Comparison of ENCODE assay signal across 8 cellular contexts in the genomic region with DNA sequence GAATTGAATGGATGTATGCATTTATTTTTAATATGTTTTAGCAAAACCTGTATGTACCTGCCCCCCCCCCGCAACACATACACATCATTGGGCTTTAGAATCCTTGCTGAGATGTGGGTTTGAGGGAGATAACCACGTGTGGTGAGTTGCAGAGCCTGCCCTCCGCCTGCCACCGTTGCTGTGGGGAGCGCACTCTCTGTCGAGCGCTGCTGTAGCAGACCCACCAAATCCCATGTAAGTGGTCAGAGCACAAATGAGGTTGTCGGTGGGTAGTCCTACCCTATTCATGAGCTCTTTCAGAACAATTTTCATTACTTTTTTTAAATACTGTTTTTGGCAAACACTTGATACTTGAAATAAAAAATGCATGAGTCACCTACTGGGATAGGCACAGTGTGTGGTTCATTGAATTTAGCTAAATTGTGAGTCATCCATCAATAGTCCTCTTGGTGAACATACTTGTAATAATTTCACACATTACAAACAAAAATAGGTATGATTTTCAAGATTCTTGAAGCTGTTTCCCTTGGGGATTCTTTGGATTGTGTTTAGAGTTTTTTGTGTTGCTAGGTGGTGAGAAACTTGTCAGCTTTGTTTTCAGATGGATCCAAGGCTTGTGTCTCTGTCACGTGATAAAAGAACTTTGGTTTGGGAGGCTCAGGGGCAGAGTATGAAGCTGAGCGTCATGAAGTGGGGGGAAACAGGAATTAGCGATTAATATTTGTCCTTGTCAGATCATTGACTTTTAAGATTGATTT.
DNase-seq lines count a peak whose midpoint lies in the region; ATAC-seq and TF ChIP-seq lines count a peak whose summit lies in the region.

No MANE protein-coding gene starts in this region.

- H3K4me1 ChIP-seq in thyroid gland, result peaks cover 27 to 33% of the 10 kb centered on the region in 2 donors
- H3K4me1 ChIP-seq in heart left ventricle, result peaks cover 0 to 4% (median 0%) of the 10 kb centered on the region in 12 donors

- H3K27ac ChIP-seq in thyroid gland (peak overlapping the region; percentile 62 to 89 (median 67)), heart left ventricle (no peak overlapping the region)

- H3K36me3 ChIP-seq in MG63, result no peaks in the 10 kb centered on the region
- no peaks in the 10 kb centered on the region for H3K36me3 ChIP-seq in thyroid gland
- H3K36me3 ChIP-seq in heart left ventricle, result no peaks in the 10 kb centered on the region

- H3K27me3 ChIP-seq in MG63 (no peaks in the 10 kb centered on the region), thyroid gland (no peaks in the 10 kb centered on the region), heart left ventricle (peaks cover 0 to 38% (median 4%) of the 10 kb centered on the region in 9 donors)

- H3K4me3 ChIP-seq in MG63 (no peak overlapping the region), epithelial cell of proximal tubule (ENCODE audit: low read depth, low read length) (no peak overlapping the region), thyroid gland (replicated peaks in 1 of 3) (no peak overlapping the region), heart left ventricle (no peak overlapping the region)

- no peak for ATAC-seq in heart left ventricle

- TF ChIP-seq CTCF in epithelial cell of proximal tubule (conservative IDR thresholded peaks at IDR 0.05; ENCODE audit: low read depth, low read length), result no peak
- no peak for TF ChIP-seq CTCF in thyroid gland (IDR thresholded peaks at IDR 0.05)
- no peak for TF ChIP-seq CTCF in heart left ventricle (IDR thresholded peaks at IDR 0.05)

- WGBS in thyroid gland, 2 donors, result 64 to 66% methylated on average over 11 of the region's 11 CpGs
- WGBS in heart left ventricle, 4 donors, result 53 to 57% (median 55%) methylated on average over 11 of the region's 11 CpGs

- H3K9me3 ChIP-seq in MG63 (no peaks in the 10 kb centered on the region), thyroid gland (no peaks in the 10 kb centered on the region), heart left ventricle (no peaks in the 10 kb centered on the region)

- intact Hi-C loops in thyroid gland (cut with DNase I) (no loop called here), heart left ventricle (cut with DNase I) (loop anchor here in 1 of 10 donors (10.0 kb wide), 2 partner anchors 194 to 306 kb away; no protein-coding TSS in a partner anchor)

- TF ChIP-seq POLR2A in thyroid gland (IDR thresholded peaks at IDR 0.05) (no peak), heart left ventricle (IDR thresholded peaks at IDR 0.05) (no peak)

- peak; percentile 17 for DNase-seq in NCI-H2227 (lab: John Stamatoyannopoulos, UW; ENCODE audit: unreplicated experiment)
- DNase-seq in NCI-H2227 treated with DMSO at 0.1 percent for 48 hours (lab: John Stamatoyannopoulos, UW), result no peak
- DNase-seq in MG63, result peak; percentile 25
- DNase-seq in epithelial cell of proximal tubule (ENCODE audit: low read depth), result peak; percentile 76
- DNase-seq in thyroid gland, result peak; percentile 29 to 30
- DNase-seq in heart left ventricle, result no peak
- no peak for DNase-seq in activated CD4-positive, alpha-beta T cell treated with anti-CD3 and anti-CD28 coated beads, Interleukin-2, amount 50 U/mL, for 48 hours
- no peak for DNase-seq in SKM-1 treated with dmso at 0.1 percent for 144 hours (lab: John Stamatoyannopoulos, UW; ENCODE audit: unreplicated experiment)

Comparison
In these comparisons a context has a peak if more than half of its experiments do, and no peak if none do; other contexts are left out.
1. DNase-seq: peak in NCI-H2227 (single experiment), MG63 (single experiment), epithelial cell of proximal tubule (single experiment) and thyroid gland (2 of 2); none in NCI-H2227 treated with DMSO at 0.1 percent for 48 hours (single experiment), heart left ventricle (0 of 5), activated CD4-positive, alpha-beta T cell treated with anti-CD3 and anti-CD28 coated beads, Interleukin-2, amount 50 U/mL, for 48 hours (0 of 2) and SKM-1 treated with dmso at 0.1 percent for 144 hours (single experiment).
2. H3K27ac ChIP-seq: peak in thyroid gland (3 of 3); none in heart left ventricle (0 of 12).